In the genomic region with DNA sequence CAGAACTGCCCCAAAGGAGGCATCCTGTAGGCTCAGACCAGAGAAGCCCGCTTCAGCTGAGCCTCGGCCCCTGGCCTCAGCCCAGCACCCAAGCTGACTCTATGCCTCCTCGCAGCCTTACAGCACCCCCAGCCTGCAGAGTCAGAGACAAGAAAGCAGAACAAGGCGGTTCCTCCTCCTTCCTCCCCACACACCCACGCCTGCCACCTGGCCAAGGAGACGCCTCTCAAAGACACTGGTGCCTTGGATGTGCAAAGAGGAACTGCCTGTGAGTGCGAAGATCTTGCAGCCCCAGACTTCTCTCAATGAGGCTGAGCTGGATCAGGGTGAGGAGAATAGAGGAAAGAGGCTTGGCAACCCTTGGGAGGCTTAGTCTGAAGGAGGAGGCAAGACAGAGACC, we compare ENCODE assay signal across 10 cellular contexts.
DNase-seq lines count a peak whose midpoint lies in the region; ATAC-seq and TF ChIP-seq lines count a peak whose summit lies in the region.
"Had no signal": no experiment of that assay in that cellular context is flagged by ENCODE, and none has a peak within 500 bp of the region (broad histone marks: within the 10 kb centered on the region; RNA-seq: fewer than 3 reads in every experiment).

No MANE protein-coding gene starts in this region.

- intact Hi-C loops in Panc1 (cut with micrococcal nuclease; ENCODE audit: unreplicated experiment) (no loop called here), Caco-2 (cut with micrococcal nuclease; ENCODE audit: unreplicated experiment) (no loop called here)

- H3K9me3 ChIP-seq in Panc1 (ENCODE audit: control insufficient read depth, insufficient read depth, low read depth, low read length) (no peaks in the 10 kb centered on the region), Caco-2 (no peaks in the 10 kb centered on the region)
- H3K9me3 ChIP-seq: body of pancreas had no signal

- POLR2A ChIA-PET in Panc1 (lab: Charles Lee) (no interaction called here), Caco-2 (lab: Charles Lee) (no interaction called here)

- H3K4me3 Mint-ChIP-seq in Caco-2 (ENCODE audit: unreplicated experiment): no peak overlapping the region

- H3K27me3 ChIP-seq in Panc1 (ENCODE audit: control insufficient read depth, insufficient read depth, low read length) (peaks cover 22% of the 10 kb centered on the region), Caco-2 (replicated peaks; ENCODE audit: control insufficient read depth, insufficient read depth, low read length) (peaks cover 17% of the 10 kb centered on the region)
- H3K27me3 ChIP-seq: body of pancreas had no signal

- TF ChIP-seq CTCF in GM12873 (IDR thresholded peaks at IDR 0.05; ENCODE audit: insufficient read depth, low read depth, low read length, missing control alignments) (peak; percentile 6), Panc1 (IDR thresholded peaks at IDR 0.05) (no peak), Caco-2 (IDR thresholded peaks at IDR 0.05; ENCODE audit: insufficient read depth in 1 of 2, low read depth in 1 of 2, low read length in 1 of 2, severe bottlenecking in 1 of 2, unreplicated experiment in 1 of 2) (no peak)

- no peaks in the 10 kb centered on the region for H3K4me1 Mint-ChIP-seq in Caco-2 (ENCODE audit: low read depth, unreplicated experiment)

- CTCF ChIA-PET in Panc1 (lab: Charles Lee): no interaction called here
- CTCF ChIA-PET in Caco-2 (lab: Charles Lee): no interaction called here

- no peaks in the 10 kb centered on the region for H3K9me3 Mint-ChIP-seq in Caco-2 (ENCODE audit: unreplicated experiment)
- H3K9me3 Mint-ChIP-seq: immature natural killer cell had no signal

- ATAC-seq in GM21576 (IDR thresholded peaks at IDR 0.05; ENCODE audit: unreplicated experiment) (peak; percentile 74), Panc1 (0 out of 2 replicates have a peak, but pooled peaks have one; percentile 9), HG03439 (IDR thresholded peaks at IDR 0.05; ENCODE audit: unreplicated experiment) (no peak), HG03457 (IDR thresholded peaks at IDR 0.05; ENCODE audit: unreplicated experiment) (no peak)
- ATAC-seq: body of pancreas had no signal

- no peak overlapping the region for H3K4me3 ChIP-seq in Panc1 (ENCODE audit: low read depth in 2 of 2, low read length in 2 of 2)
- H3K4me3 ChIP-seq in Caco-2 (ENCODE audit: low read depth, low read length): no peak overlapping the region
- H3K4me3 ChIP-seq: body of pancreas had no signal

- H3K36me3 ChIP-seq in Panc1 (ENCODE audit: control insufficient read depth, insufficient read depth, low read length) (no peaks in the 10 kb centered on the region), Caco-2 (ENCODE audit: control insufficient read depth, insufficient read depth, low read length) (no peaks in the 10 kb centered on the region)

- no peak overlapping the region for H3K27ac ChIP-seq in Panc1 (ENCODE audit: low read length)
- H3K27ac ChIP-seq: body of pancreas had no signal

- BruUV-seq in Panc1 (replicated peaks; lab: Mats Ljungman, UMichigan): no TSS peak
- no TSS peak for BruUV-seq in Caco-2 (replicated peaks; lab: Mats Ljungman, UMichigan)

- in situ Hi-C loops in Panc1 (cut with HindIII; ENCODE audit: low pct_unique_long_range_greater_than_20kb, low sequenced_read_pairs): no loop called here

- H3K4me1 ChIP-seq in Panc1 (ENCODE audit: control insufficient read depth, insufficient read depth, low read length) (no peaks in the 10 kb centered on the region), Caco-2 (no peaks in the 10 kb centered on the region)
- H3K4me1 ChIP-seq: body of pancreas had no signal

- DNase-seq in Panc1 (ENCODE audit: low read depth, low spot score) (no peak), midbrain (lab: John Stamatoyannopoulos, UW) (peak; percentile 6), NCI-H1436 (lab: John Stamatoyannopoulos, UW) (no peak), Caco-2 (no peak)

- no peaks in the 10 kb centered on the region for H3K36me3 Mint-ChIP-seq in Caco-2 (ENCODE audit: insufficient read depth, unreplicated experiment)
- H3K36me3 Mint-ChIP-seq: immature natural killer cell had no signal

- H3K27ac Mint-ChIP-seq in Caco-2 (ENCODE audit: unreplicated experiment): no peak overlapping the region
- H3K27ac Mint-ChIP-seq: immature natural killer cell had no signal

- H3K27me3 Mint-ChIP-seq in Caco-2 (ENCODE audit: insufficient read depth, unreplicated experiment): peaks cover 45% of the 10 kb centered on the region

Comparison
In these comparisons a context has a peak if more than half of its experiments do, and no peak if none do; other contexts are left out.
1. ATAC-seq: peak in GM21576 (single experiment) and Panc1 (single experiment); none in HG03439 (single experiment) and HG03457 (single experiment).